ENCODE assay signal across 8 cellular contexts in genomic region chr18:54359233-54359632, GRCh38. TPM values are rescaled to one million over a fixed set of nuclear protein-coding genes. Genes with fewer than 3 reads are reported as not detected.
DNase-seq lines count a peak whose midpoint lies in the region; ATAC-seq and TF ChIP-seq lines count a peak whose summit lies in the region.
"Had no signal": no experiment of that assay in that cellular context is flagged by ENCODE, and none has a peak within 500 bp of the region (broad histone marks: within the 10 kb centered on the region; RNA-seq: fewer than 3 reads in every experiment).

No MANE protein-coding gene starts in this region.

- intact Hi-C loops in Panc1 (cut with micrococcal nuclease; ENCODE audit: unreplicated experiment) = loop anchor here (10.0 kb wide), 1 partner anchor 84 kb away; no protein-coding TSS in a partner anchor
- intact Hi-C loops in esophagus muscularis mucosa (cut with DNase I) = no loop called here
- intact Hi-C loops in testis (cut with DNase I; ENCODE audit: low total_unique reads) = no loop called here

- in situ Hi-C loops in Panc1 (cut with HindIII; ENCODE audit: low pct_unique_long_range_greater_than_20kb, low sequenced_read_pairs) = no loop called here

- WGBS in esophagus muscularis mucosa = 61% methylated on average over 6 of the region's 6 CpGs
- WGBS in testis, 2 donors = 32 to 50% methylated on average over 6 of the region's 6 CpGs

- CTCF ChIA-PET in Panc1 (lab: Charles Lee) = no interaction called here

- ATAC-seq in Panc1 = no peak

- peaks cover 2% of the 10 kb centered on the region; the same call in 1 of the 2 replicates for H3K4me1 ChIP-seq in Panc1 (ENCODE audit: control insufficient read depth, insufficient read depth, low read length)
- peaks cover 0 to 19% (median 15%) of the 10 kb centered on the region in 4 donors for H3K4me1 ChIP-seq in esophagus muscularis mucosa
- no peaks in the 10 kb centered on the region for H3K4me1 ChIP-seq in testis
- peaks cover 0 to 7% (median 0%) of the 10 kb centered on the region in 4 donors for H3K4me1 ChIP-seq in Peyer's patch

- no peaks in the 10 kb centered on the region; the same call in 1 of the 2 replicates for H3K36me3 ChIP-seq in Panc1 (ENCODE audit: control insufficient read depth, insufficient read depth, low read length)
- peaks cover 0 to 4% (median 0%) of the 10 kb centered on the region in 4 donors for H3K36me3 ChIP-seq in esophagus muscularis mucosa
- H3K36me3 ChIP-seq in testis (ENCODE audit: low read depth, missing control alignments) = no peaks in the 10 kb centered on the region
- H3K36me3 ChIP-seq in Peyer's patch = no peaks in the 10 kb centered on the region

- no peak for TF ChIP-seq EP300 in esophagus muscularis mucosa (IDR thresholded peaks at IDR 0.05)

- H3K27me3 ChIP-seq in Panc1 (ENCODE audit: control insufficient read depth, insufficient read depth, low read length) (no peaks in the 10 kb centered on the region), esophagus muscularis mucosa (no peaks in the 10 kb centered on the region), testis (no peaks in the 10 kb centered on the region), Peyer's patch (no peaks in the 10 kb centered on the region)

- BruUV-seq in Panc1 (replicated peaks; lab: Mats Ljungman, UMichigan) = no TSS peak

- no peak for TF ChIP-seq POLR2A in esophagus muscularis mucosa (IDR thresholded peaks at IDR 0.05; ENCODE audit: low read depth)
- TF ChIP-seq POLR2A in testis (IDR thresholded peaks at IDR 0.05) = no peak
- TF ChIP-seq POLR2A in Peyer's patch (IDR thresholded peaks at IDR 0.05) = no peak

- POLR2A ChIA-PET in Panc1 (lab: Charles Lee) = no interaction called here

- H3K4me3 ChIP-seq in GM12865 (ENCODE audit: low read depth, low read length) (peak overlapping the region; percentile 82), Panc1 (ENCODE audit: low read depth in 2 of 2, low read length in 2 of 2) (peak overlapping the region; percentile 72 to 94; a peak in 3 of 4 replicates), esophagus muscularis mucosa (peak overlapping the region; percentile 67 to 78 (median 74)), retinal pigment epithelial cell (ENCODE audit: low read length) (peak overlapping the region; percentile 88), testis (no peak overlapping the region), Peyer's patch (peak overlapping the region in 1 of 4 donors; percentile 54)

- no peak for TF ChIP-seq CTCF in GM12865 (IDR thresholded peaks at IDR 0.05; ENCODE audit: insufficient read depth, low read depth, low read length, missing control alignments)
- no peak for TF ChIP-seq CTCF in Panc1 (IDR thresholded peaks at IDR 0.05)
- TF ChIP-seq CTCF in esophagus muscularis mucosa (IDR thresholded peaks at IDR 0.05) = no peak
- no peak for TF ChIP-seq CTCF in retinal pigment epithelial cell (conservative IDR thresholded peaks at IDR 0.05; ENCODE audit: low read depth, low read length)
- no peak for TF ChIP-seq CTCF in testis (IDR thresholded peaks at IDR 0.05)
- no peak for TF ChIP-seq CTCF in Peyer's patch (IDR thresholded peaks at IDR 0.05)

- H3K9me3 ChIP-seq in Panc1 (ENCODE audit: control insufficient read depth, insufficient read depth, low read depth, low read length) (no peaks in the 10 kb centered on the region), esophagus muscularis mucosa (no peaks in the 10 kb centered on the region), testis (no peaks in the 10 kb centered on the region), Peyer's patch (no peaks in the 10 kb centered on the region)

- DNase-seq in GM12865 (ENCODE audit: low read depth) = no peak
- no peak for DNase-seq in Panc1 (ENCODE audit: low read depth, low spot score)
- no peak for DNase-seq in esophagus muscularis mucosa (ENCODE audit: extremely low spot score)
- DNase-seq in retinal pigment epithelial cell (ENCODE audit: low read depth) = no peak
- DNase-seq in midbrain (lab: John Stamatoyannopoulos, UW) = no peak
- no peak for DNase-seq in testis
- DNase-seq in Peyer's patch = no peak
- DNase-seq: occipital lobe had no signal

- H3K27ac ChIP-seq in Panc1 (ENCODE audit: low read length) (peak overlapping the region; percentile 86), esophagus muscularis mucosa (replicated peaks in 1 of 4) (no peak overlapping the region), testis (no peak overlapping the region), Peyer's patch (no peak overlapping the region)

RNA-seq across cellular contexts. Expression of gene C18orf54, which starts 1.5 kb away (rescaled TPM):
- total RNA-seq in Panc1 (2021; ENCODE audit: unreplicated experiment) (7.5 TPM), esophagus muscularis mucosa (1 to 10 TPM in 2 of 4 donors, under 1 TPM in 2; 0.84 to 1.7 (median 1.1) TPM), testis (10 to 100 TPM; 11.7 to 16.0 TPM), Peyer's patch (1 to 10 TPM in 3 of 4 donors, under 1 TPM in 1; 0.57 to 2.5 (median 1.4) TPM)
- 1.3 TPM for polyA plus RNA-seq in Panc1 (2012; ENCODE audit: insufficient read length)
- polyA plus RNA-seq in testis (ENCODE audit: insufficient read depth, low read depth, low replicate concordance) = 18.2 TPM

RNA-seq across cellular contexts. Expression of gene STARD6, which starts 1.6 kb away (rescaled TPM):
- total RNA-seq in Panc1 (2021; ENCODE audit: unreplicated experiment) = not detected
- polyA plus RNA-seq in Panc1 (2012; ENCODE audit: insufficient read length) = not detected
- total RNA-seq in esophagus muscularis mucosa = not detected
- 1 to 10 TPM; 4.4 to 5.7 TPM for total RNA-seq in testis
- polyA plus RNA-seq in testis (ENCODE audit: insufficient read depth, low read depth, low replicate concordance) = 42.6 TPM
- not detected for total RNA-seq in Peyer's patch
- total RNA-seq: occipital lobe had no signal

Comparison
In these comparisons a context has a peak if more than half of its experiments do, and no peak if none do; other contexts are left out.
1. H3K4me3 ChIP-seq: peak in GM12865 (single experiment), Panc1 (2 of 2), esophagus muscularis mucosa (4 of 4) and retinal pigment epithelial cell (single experiment); none in testis (0 of 2).